Comparison of ENCODE assay signal across 27 cellular contexts in the genomic region with DNA sequence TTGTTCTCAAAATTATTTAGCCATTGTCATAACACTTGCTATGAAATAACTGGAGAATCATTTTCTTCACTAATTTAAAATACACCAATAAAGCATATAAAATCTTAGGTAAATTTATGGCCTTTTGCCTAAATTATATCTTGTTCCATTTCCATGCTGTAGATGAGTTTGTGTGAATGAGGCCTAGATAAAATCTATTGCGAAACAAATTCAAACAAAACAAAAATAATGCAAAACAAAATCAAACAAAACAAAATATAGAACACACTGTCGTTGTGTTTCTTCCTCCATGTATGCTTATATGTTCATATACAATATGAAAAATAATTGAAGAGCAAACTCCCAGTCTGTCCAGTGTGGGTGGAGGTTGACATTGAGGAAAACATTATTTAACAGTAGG.
"Had no signal": no experiment of that assay in that cellular context is flagged by ENCODE, and none has a peak within 500 bp of the region (broad histone marks: within the 10 kb centered on the region; RNA-seq: fewer than 3 reads in every experiment).

No MANE protein-coding gene starts in this region.

- H3K4me1 ChIP-seq: stomach, suprapubic skin, testis, thyroid gland, tibial artery, tibial nerve, transverse colon, upper lobe of left lung, upper lobe of right lung, uterus, vagina had no signal

- H3K4me3 ChIP-seq: stomach, suprapubic skin, testis, thoracic aorta, thyroid gland, tibial artery, tibial nerve, transverse colon, upper lobe of left lung, upper lobe of right lung, uterus, vagina had no signal

- H3K9me3 ChIP-seq: stomach, suprapubic skin, testis, thoracic aorta, thyroid gland, tibial artery, tibial nerve, transverse colon, upper lobe of left lung, upper lobe of right lung, uterus, vagina had no signal

- H3K36me3 ChIP-seq: stomach, suprapubic skin, thoracic aorta, thyroid gland, tibial artery, tibial nerve, transverse colon, upper lobe of left lung, upper lobe of right lung, uterus, vagina had no signal

- ATAC-seq: stimulated activated effector memory CD8-positive, alpha-beta T cell treated with anti-CD3 and anti-CD28 coated beads, Interleukin-12 subunit alpha, Interleukin-12 subunit beta, amount 100 ng/mL, for 72 hours; stimulated activated memory B cell treated with anti-CD40 and anti-IgM and Interleukin-4, amounts not matched to agents 10 μg/mL and 1 μg/mL and 100 μg/mL, for 72 hours; stimulated activated naive B cell treated with anti-CD40 and anti-IgM and Interleukin-4, amounts not matched to agents 10 μg/mL and 1 μg/mL and 100 μg/mL, for 72 hours; stimulated activated naive CD8-positive, alpha-beta T cell treated with anti-CD3 and anti-CD28 coated beads, Interleukin-15, amount 100 ng/mL, for 72 hours; stimulated activated naive CD8-positive, alpha-beta T cell treated with anti-CD3 and anti-CD28 coated beads, Interleukin-15, Interleukin-2, amounts not matched to agents 100 U/mL and 50 U/mL, for 24 hours; upper lobe of right lung had no signal

- H3K27ac ChIP-seq: stomach, suprapubic skin, testis, thoracic aorta, thyroid gland, tibial artery, tibial nerve, transverse colon, upper lobe of left lung, upper lobe of right lung, uterus, vagina had no signal

- H3K27me3 ChIP-seq: stomach, suprapubic skin, testis, thyroid gland, tibial artery, tibial nerve, transverse colon, upper lobe of left lung, upper lobe of right lung, uterus, vagina had no signal

- DNase-seq: stimulated activated CD4-positive, alpha-beta T cell treated with anti-CD3 and anti-CD28 coated beads, Interleukin-2, amount 100 ng/mL, for 48 hours; stimulated activated CD4-positive, alpha-beta T cell treated with anti-CD3 and anti-CD28 coated beads, Interleukin-4, amount 100 ng/mL, for 1 hour; stimulated activated CD4-positive, alpha-beta T cell treated with anti-CD3 and anti-CD28 coated beads, Interleukin-4, amount 100 ng/mL, for 24 hours; stimulated activated CD4-positive, alpha-beta T cell treated with anti-CD3 and anti-CD28 coated beads, Interleukin-4, amount 100 ng/mL, for 4 hours; stimulated activated CD8-positive, alpha-beta memory T cell treated with anti-CD3 and anti-CD28 coated beads, Interleukin-4, amount 100 ng/mL, for 48 hours; stimulated activated naive B cell treated with anti-CD40 and anti-IgM and Interleukin-4, amounts not matched to agents 10 μg/mL and 1 μg/mL and 100 μg/mL, for 72 hours; stimulated activated naive CD4-positive, alpha-beta T cell; stimulated activated naive CD4-positive, alpha-beta T cell treated with Interleukin-2 at 50 U/mL for 16 hours; stimulated activated naive CD8-positive, alpha-beta T cell treated with anti-CD3 and anti-CD28 coated beads, Interleukin-15, amount 100 ng/mL, for 72 hours; stimulated activated naive CD8-positive, alpha-beta T cell treated with anti-CD3 and anti-CD28 coated beads, Interleukin-15, Interleukin-2, amounts not matched to agents 100 U/mL and 50 U/mL, for 24 hours; stomach; substantia nigra; testis; thyroid gland; tibial artery; transverse colon; trophoblast cell; upper lobe of left lung; upper lobe of right lung; uterus had no signal

- FAIRE-seq: urothelium cell line had no signal
